Comparison of ENCODE assay signal across 8 cellular contexts in genomic region chr5:142012186-142012785, GRCh38. TPM values are rescaled to one million over a fixed set of nuclear protein-coding genes. Genes with fewer than 3 reads are reported as not detected.
A peak's percentile ranks its signal among the peaks of the same experiment; 100 is the strongest.
DNase-seq lines count a peak whose midpoint lies in the region; TF ChIP-seq lines count a peak whose summit lies in the region.

No MANE protein-coding gene starts in this region.

- H3K27ac ChIP-seq in PC-9 = peak overlapping the region; percentile 37
- H3K27ac ChIP-seq in ovary = peak overlapping the region; percentile 76 to 91
- H3K27ac ChIP-seq in uterus = peak overlapping the region; percentile 95 to 96

- H3K9me2 ChIP-seq in PC-9 (ENCODE audit: insufficient read depth) = no peaks in the 10 kb centered on the region

- whole genome bisulfite sequencing in ovary, 3 donors = 6 to 7% (median 7%) methylated on average over 18 of the region's 18 CpGs

- H3K4me1 ChIP-seq in PC-9 (replicated peaks; ENCODE audit: insufficient read depth) = peaks cover 34% of the 10 kb centered on the region
- no peaks in the 10 kb centered on the region for H3K4me1 ChIP-seq in ovary (ENCODE audit: insufficient read depth)
- no peaks in the 10 kb centered on the region for H3K4me1 ChIP-seq in uterus

- H3K27me3 ChIP-seq in PC-9 (ENCODE audit: insufficient read depth, low read depth) = no peaks in the 10 kb centered on the region
- H3K27me3 ChIP-seq in ovary = no peaks in the 10 kb centered on the region
- H3K27me3 ChIP-seq in uterus = no peaks in the 10 kb centered on the region

- POLR2A ChIA-PET in PC-9 (lab: Charles Lee; ENCODE audit: unreplicated experiment) = interaction anchor here (0.6 kb wide), 2 partner anchors 97 to 376 kb away, joined by 3 read pairs; no protein-coding TSS in a partner anchor

- no peaks in the 10 kb centered on the region for H3K4me1 Mint-ChIP-seq in glutamatergic neuron (ENCODE audit: low read depth, unreplicated experiment)

- no peak for TF ChIP-seq POLR2A in ovary (IDR thresholded peaks at IDR 0.05)
- TF ChIP-seq POLR2A in uterus (IDR thresholded peaks at IDR 0.05) = no peak

- peak overlapping the region; percentile 88 for H3K4me2 ChIP-seq in PC-9

- 0 out of 2 replicates have a peak, but pooled peaks cover 4% of the 10 kb centered on the region for H3K36me3 ChIP-seq in PC-9 (ENCODE audit: low read depth)
- no peaks in the 10 kb centered on the region for H3K36me3 ChIP-seq in ovary
- no peaks in the 10 kb centered on the region for H3K36me3 ChIP-seq in uterus

- BruUV-seq in PC-9 (replicated peaks; lab: Mats Ljungman, UMichigan) = no TSS peak

- H3K9me3 Mint-ChIP-seq in glutamatergic neuron (ENCODE audit: unreplicated experiment) = peaks cover 2% of the 10 kb centered on the region

- intact Hi-C loops in PC-9 (cut with micrococcal nuclease; ENCODE audit: unreplicated experiment) (loop anchor here (1.0 to 2.0 kb wide), 2 partner anchors 41 to 96 kb away; partner anchors contain the start of gene NDFIP1), ovary (cut with DNase I) (loop anchor here in 2 of 4 donors (5.0 to 10.0 kb wide), 3 partner anchors 93 to 133 kb away; partner anchors contain the start of gene NDFIP1 (in 2 of the 2)), uterus (cut with DNase I; ENCODE audit: low total_unique reads) (no loop called here)

- CTCF ChIA-PET in PC-9 (lab: Charles Lee) = interaction anchor here (0.6 to 0.7 kb wide), 2 partner anchors 15 to 98 kb away, joined by 3 to 4 read pairs; no protein-coding TSS in a partner anchor

- peak overlapping the region; percentile 95 for H2AFZ ChIP-seq in PC-9

- H3K79me2 ChIP-seq in PC-9 (ENCODE audit: low read depth) = peaks cover 17% of the 10 kb centered on the region; the same call in 1 of the 2 replicates

- H3K4me3 ChIP-seq in PC-9 (peak overlapping the region; percentile 61), ovary (peak overlapping the region; percentile 78), uterus (peak overlapping the region; percentile 72 to 84)

- TF ChIP-seq CTCF in PC-9 (conservative IDR thresholded peaks at IDR 0.05) (peak; percentile 66), glutamatergic neuron (IDR thresholded peaks at IDR 0.05; ENCODE audit: partially characterized antibody, unreplicated experiment) (peak; percentile 24), ovary (IDR thresholded peaks at IDR 0.05) (no peak), uterus (IDR thresholded peaks at IDR 0.05) (peak in 2 of 4 experiments; percentile 28 to 31)

- no peak for TF ChIP-seq EP300 in ovary (IDR thresholded peaks at IDR 0.05)

- H3F3A ChIP-seq in PC-9 (ENCODE audit: insufficient read depth, low read depth) = peaks cover 32% of the 10 kb centered on the region

- no peak overlapping the region for H3K27ac Mint-ChIP-seq in glutamatergic neuron (ENCODE audit: unreplicated experiment)

- peak; percentile 13 for DNase-seq in NCI-H510A treated with DMSO at 0.1 percent for 48 hours (lab: John Stamatoyannopoulos, UW)
- DNase-seq in NCI-H510A (lab: John Stamatoyannopoulos, UW) = no peak
- DNase-seq in PC-9 = peak; percentile 15 to 37
- DNase-seq in activated naive CD4-positive, alpha-beta T cell treated with Interleukin-2 at 50 U/mL for 16 hours = peak; percentile 69
- DNase-seq in glutamatergic neuron = peak; percentile 67
- DNase-seq in ovary = peak; percentile 41 to 65 (median 50)
- peak; percentile 42 to 45 for DNase-seq in uterus
- no peak for DNase-seq in DMS114 treated with DMSO at 0.1 percent for 48 hours (lab: John Stamatoyannopoulos, UW; ENCODE audit: unreplicated experiment)

- no peaks in the 10 kb centered on the region for H4K20me1 ChIP-seq in PC-9 (ENCODE audit: insufficient read depth)

- H3K4me3 Mint-ChIP-seq in glutamatergic neuron (ENCODE audit: unreplicated experiment) = peak overlapping the region; percentile 90

- H3K36me3 Mint-ChIP-seq in glutamatergic neuron (ENCODE audit: unreplicated experiment) = no peaks in the 10 kb centered on the region

- H3K9me3 ChIP-seq in PC-9 (ENCODE audit: insufficient read depth, low read depth) (no peaks in the 10 kb centered on the region), ovary (no peaks in the 10 kb centered on the region), uterus (no peaks in the 10 kb centered on the region)

- peaks cover 3% of the 10 kb centered on the region for H3K27me3 Mint-ChIP-seq in glutamatergic neuron (ENCODE audit: unreplicated experiment)

RNA-seq across cellular contexts. Expression of gene GNPDA1, which starts 0.5 kb away (rescaled TPM):
- total RNA-seq in PC-9 (2021) (46.5 and 54.1 TPM in 2 replicates), glutamatergic neuron (ENCODE audit: unreplicated experiment) (20.2 TPM), ovary (10 to 100 TPM; 20.3 to 40.9 (median 35.1) TPM), uterus (100 to 1,000 TPM in 1 of 4 donors, 10 to 100 TPM in 3; 13.2 to 106 (median 56.1) TPM)
- polyA plus RNA-seq in ovary = 100 to 1,000 TPM in 1 of 2 donors, 10 to 100 TPM in 1; 23.2 to 108 TPM

RNA-seq across cellular contexts. Expression of gene RNF14, which starts 43.4 kb away (rescaled TPM):
- total RNA-seq in PC-9 (2021) = 26.6 and 29.7 TPM in 2 replicates
- 60.8 TPM for total RNA-seq in glutamatergic neuron (ENCODE audit: unreplicated experiment)
- total RNA-seq in ovary = 10 to 100 TPM; 26.0 to 55.4 (median 42.6) TPM
- 10 to 100 TPM; 28.7 to 74.9 TPM for polyA plus RNA-seq in ovary
- total RNA-seq in uterus = 10 to 100 TPM; 20.3 to 70.2 (median 46.7) TPM

RNA-seq across cellular contexts. Expression of gene PCDH12, which starts 54.3 kb away (rescaled TPM):
- total RNA-seq in PC-9 (2021) = not detected in 2 replicates
- total RNA-seq in glutamatergic neuron (ENCODE audit: unreplicated experiment) = 1.7 TPM
- 1 to 10 TPM in 5 of 7 donors, under 1 TPM in 2; 0.61 to 3.6 (median 2.1) TPM for total RNA-seq in ovary
- 10 to 100 TPM in 1 of 2 donors, 1 to 10 TPM in 1; 1.6 to 11.1 TPM for polyA plus RNA-seq in ovary
- 10 to 100 TPM in 1 of 4 donors, 1 to 10 TPM in 3; 1.3 to 43.6 (median 3.6) TPM for total RNA-seq in uterus

Comparison
In these comparisons a context has a peak if more than half of its experiments do, and no peak if none do; other contexts are left out.
1. DNase-seq: peak in NCI-H510A treated with DMSO at 0.1 percent for 48 hours (single experiment), PC-9 (2 of 2), activated naive CD4-positive, alpha-beta T cell treated with Interleukin-2 at 50 U/mL for 16 hours (single experiment), glutamatergic neuron (single experiment), ovary (5 of 5) and uterus (2 of 2); none in NCI-H510A (single experiment) and DMS114 treated with DMSO at 0.1 percent for 48 hours (single experiment).
2. H3K27ac ChIP-seq: peak in every context shown above with its lines; median percentile 96 in uterus; 84 in ovary; 37 in PC-9.
3. CTCF ChIP-seq: peak in PC-9 (single experiment) and glutamatergic neuron (single experiment); none in ovary (0 of 3).
4. Peak in every context shown above with its lines, with median percentiles within 50 percentile points of each other: H3K4me3 ChIP-seq.